In the genomic region with DNA sequence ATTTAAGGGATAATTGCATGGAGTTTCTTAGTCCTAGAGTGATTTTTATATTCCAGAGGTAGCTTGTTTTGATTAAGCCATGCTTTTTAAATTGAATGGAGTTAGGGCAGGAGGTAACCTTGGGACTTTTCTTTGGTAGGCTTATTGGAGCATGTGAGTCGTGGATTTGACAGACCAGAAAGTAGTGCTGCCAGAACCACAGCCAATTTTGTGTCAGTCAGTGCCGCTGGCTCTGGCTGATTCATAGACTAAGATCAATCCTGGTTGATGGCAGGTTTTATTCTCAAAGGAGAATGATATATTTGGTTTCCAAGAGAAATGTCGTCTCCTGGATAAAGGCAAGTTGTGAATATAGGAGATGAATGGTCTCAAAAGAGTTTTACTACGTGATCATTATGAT, we compare ENCODE assay signal across 1 cellular context.
TF ChIP-seq lines count a peak whose summit lies in the region.

No MANE protein-coding gene starts in this region.

TF ChIP-seq in GM23338, 12 proteins besides CTCF, POLR2A, EP300 and RAD21 (continued from another document):
- TF ChIP-seq, protein P1, sequence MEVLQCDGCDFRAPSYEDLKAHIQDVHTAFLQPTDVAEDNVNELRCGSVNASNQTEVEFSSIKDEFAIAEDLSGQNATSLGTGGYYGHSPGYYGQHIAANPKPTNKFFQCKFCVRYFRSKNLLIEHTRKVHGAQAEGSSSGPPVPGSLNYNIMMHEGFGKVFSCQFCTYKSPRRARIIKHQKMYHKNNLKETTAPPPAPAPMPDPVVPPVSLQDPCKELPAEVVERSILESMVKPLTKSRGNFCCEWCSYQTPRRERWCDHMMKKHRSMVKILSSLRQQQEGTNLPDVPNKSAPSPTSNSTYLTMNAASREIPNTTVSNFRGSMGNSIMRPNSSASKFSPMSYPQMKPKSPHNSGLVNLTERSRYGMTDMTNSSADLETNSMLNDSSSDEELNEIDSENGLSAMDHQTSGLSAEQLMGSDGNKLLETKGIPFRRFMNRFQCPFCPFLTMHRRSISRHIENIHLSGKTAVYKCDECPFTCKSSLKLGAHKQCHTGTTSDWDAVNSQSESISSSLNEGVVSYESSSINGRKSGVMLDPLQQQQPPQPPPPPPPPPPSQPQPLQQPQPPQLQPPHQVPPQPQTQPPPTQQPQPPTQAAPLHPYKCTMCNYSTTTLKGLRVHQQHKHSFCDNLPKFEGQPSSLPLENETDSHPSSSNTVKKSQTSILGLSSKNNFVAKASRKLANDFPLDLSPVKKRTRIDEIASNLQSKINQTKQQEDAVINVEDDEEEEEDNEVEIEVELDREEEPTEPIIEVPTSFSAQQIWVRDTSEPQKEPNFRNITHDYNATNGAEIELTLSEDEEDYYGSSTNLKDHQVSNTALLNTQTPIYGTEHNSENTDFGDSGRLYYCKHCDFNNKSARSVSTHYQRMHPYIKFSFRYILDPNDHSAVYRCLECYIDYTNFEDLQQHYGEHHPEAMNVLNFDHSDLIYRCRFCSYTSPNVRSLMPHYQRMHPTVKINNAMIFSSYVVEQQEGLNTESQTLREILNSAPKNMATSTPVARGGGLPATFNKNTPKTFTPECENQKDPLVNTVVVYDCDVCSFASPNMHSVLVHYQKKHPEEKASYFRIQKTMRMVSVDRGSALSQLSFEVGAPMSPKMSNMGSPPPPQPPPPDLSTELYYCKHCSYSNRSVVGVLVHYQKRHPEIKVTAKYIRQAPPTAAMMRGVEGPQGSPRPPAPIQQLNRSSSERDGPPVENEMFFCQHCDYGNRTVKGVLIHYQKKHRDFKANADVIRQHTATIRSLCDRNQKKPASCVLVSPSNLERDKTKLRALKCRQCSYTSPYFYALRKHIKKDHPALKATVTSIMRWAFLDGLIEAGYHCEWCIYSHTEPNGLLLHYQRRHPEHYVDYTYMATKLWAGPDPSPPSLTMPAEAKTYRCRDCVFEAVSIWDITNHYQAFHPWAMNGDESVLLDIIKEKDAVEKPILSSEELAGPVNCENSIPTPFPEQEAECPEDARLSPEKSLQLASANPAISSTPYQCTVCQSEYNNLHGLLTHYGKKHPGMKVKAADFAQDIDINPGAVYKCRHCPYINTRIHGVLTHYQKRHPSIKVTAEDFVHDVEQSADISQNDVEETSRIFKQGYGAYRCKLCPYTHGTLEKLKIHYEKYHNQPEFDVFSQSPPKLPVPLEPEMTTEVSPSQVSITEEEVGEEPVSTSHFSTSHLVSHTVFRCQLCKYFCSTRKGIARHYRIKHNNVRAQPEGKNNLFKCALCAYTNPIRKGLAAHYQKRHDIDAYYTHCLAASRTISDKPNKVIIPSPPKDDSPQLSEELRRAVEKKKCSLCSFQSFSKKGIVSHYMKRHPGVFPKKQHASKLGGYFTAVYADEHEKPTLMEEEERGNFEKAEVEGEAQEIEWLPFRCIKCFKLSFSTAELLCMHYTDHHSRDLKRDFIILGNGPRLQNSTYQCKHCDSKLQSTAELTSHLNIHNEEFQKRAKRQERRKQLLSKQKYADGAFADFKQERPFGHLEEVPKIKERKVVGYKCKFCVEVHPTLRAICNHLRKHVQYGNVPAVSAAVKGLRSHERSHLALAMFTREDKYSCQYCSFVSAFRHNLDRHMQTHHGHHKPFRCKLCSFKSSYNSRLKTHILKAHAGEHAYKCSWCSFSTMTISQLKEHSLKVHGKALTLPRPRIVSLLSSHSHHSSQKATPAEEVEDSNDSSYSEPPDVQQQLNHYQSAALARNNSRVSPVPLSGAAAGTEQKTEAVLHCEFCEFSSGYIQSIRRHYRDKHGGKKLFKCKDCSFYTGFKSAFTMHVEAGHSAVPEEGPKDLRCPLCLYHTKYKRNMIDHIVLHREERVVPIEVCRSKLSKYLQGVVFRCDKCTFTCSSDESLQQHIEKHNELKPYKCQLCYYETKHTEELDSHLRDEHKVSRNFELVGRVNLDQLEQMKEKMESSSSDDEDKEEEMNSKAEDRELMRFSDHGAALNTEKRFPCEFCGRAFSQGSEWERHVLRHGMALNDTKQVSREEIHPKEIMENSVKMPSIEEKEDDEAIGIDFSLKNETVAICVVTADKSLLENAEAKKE (CRISPR knock-in tag; IDR thresholded peaks at IDR 0.05) = no peak
- TF ChIP-seq POLR2AphosphoS5 (IDR thresholded peaks at IDR 0.05; ENCODE audit: low read depth) (no peak), CREB1 (CRISPR knock-in tag; IDR thresholded peaks at IDR 0.05; ENCODE audit: low read depth) (no peak), EZH2 (IDR thresholded peaks at IDR 0.05; ENCODE audit: low read depth, unreplicated experiment) (no peak), EZH2phosphoT487 (IDR thresholded peaks at IDR 0.05; ENCODE audit: unreplicated experiment) (no peak), ZNF331 (CRISPR knock-in tag; IDR thresholded peaks at IDR 0.05; ENCODE audit: low read depth) (no peak)
- TF ChIP-seq, protein P2, sequence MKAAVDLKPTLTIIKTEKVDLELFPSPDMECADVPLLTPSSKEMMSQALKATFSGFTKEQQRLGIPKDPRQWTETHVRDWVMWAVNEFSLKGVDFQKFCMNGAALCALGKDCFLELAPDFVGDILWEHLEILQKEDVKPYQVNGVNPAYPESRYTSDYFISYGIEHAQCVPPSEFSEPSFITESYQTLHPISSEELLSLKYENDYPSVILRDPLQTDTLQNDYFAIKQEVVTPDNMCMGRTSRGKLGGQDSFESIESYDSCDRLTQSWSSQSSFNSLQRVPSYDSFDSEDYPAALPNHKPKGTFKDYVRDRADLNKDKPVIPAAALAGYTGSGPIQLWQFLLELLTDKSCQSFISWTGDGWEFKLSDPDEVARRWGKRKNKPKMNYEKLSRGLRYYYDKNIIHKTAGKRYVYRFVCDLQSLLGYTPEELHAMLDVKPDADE (IDR thresholded peaks at IDR 0.05) = no peak
